Comparison of ENCODE assay signal across 1 cellular context in the genomic region with DNA sequence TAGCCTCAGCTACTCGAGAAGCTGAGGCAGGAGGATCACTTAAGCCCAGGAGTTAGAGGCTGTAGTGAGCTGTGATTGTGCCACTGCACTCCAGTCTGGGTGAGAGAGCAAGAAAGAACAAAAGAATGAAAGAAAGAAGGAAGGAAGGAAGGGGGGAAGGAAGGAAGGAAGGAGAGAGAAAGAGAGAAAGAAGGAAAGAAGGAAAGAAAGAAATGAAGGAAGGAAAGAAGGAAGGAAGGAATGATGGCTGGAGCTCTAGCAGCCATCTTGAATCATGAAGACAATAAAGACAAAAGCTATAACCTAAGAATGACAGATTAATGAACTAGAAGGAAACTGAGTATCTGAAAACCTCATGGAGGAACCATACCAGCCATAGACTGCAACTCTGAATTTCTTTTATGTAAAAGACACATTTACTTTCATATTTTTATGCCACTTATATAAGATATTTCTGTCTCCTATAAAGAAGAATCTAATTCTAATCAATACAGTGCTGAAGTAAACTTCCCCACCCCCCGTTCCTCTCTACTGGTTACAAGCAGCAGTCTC.
TF ChIP-seq lines count a peak whose summit lies in the region.

No MANE protein-coding gene starts in this region.

TF ChIP-seq in HEK293, 187 proteins besides CTCF, POLR2A, EP300 and RAD21 (continued from another document):
- TF ChIP-seq, protein P1, sequence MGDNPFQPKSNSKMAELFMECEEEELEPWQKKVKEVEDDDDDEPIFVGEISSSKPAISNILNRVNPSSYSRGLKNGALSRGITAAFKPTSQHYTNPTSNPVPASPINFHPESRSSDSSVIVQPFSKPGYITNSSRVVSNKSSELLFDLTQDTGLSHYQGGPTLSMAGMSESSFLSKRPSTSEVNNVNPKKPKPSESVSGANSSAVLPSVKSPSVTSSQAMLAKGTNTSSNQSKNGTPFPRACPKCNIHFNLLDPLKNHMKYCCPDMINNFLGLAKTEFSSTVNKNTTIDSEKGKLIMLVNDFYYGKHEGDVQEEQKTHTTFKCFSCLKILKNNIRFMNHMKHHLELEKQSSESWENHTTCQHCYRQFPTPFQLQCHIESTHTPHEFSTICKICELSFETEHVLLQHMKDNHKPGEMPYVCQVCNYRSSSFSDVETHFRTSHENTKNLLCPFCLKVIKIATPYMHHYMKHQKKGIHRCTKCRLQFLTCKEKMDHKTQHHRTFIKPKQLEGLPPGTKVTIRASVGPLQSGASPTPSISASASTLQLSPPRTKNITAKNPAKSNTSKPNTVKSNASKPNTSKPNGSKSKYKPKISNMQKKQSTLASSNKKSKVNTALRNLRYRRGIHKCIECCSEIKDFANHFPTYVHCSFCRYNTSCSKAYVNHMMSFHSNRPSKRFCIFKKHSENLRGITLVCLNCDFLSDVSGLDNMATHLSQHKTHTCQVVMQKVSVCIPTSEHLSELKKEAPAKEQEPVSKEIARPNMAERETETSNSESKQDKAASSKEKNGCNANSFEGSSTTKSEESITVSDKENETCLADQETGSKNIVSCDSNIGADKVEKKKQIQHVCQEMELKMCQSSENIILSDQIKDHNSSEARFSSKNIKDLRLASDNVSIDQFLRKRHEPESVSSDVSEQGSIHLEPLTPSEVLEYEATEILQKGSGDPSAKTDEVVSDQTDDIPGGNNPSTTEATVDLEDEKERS (tag by site-specific recombination; IDR thresholded peaks at IDR 0.05), result peak; percentile 81
TF ChIP-seq in HEK293: peak in this region for 3.
